22 cellular contexts compared by ENCODE assay signal in the genomic region with DNA sequence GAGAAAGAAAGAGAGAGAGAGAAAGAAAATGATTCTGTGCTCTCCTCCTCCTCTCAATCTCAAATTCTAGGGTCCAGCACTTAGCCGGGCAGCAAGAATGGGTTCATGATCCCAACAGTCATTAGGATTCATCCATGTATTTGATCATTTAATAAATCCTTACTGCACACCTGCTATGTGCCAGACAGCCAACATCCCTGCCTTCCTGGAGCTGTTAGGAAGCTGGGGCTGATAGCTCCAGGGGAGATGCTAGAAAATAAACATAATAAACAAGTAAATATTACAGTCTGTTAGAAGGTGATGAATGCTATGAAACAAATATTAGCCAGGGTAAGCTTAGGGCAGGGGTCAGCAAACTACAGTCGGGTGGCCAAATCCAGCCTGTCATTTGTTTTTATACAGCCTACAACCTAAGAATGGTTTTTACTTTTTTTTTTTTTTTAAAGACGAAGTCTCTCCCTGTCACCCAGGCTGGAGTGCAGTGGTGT. TPM values are rescaled to one million over a fixed set of nuclear protein-coding genes. Genes with fewer than 3 reads are reported as not detected.
A peak's percentile ranks its signal among the peaks of the same experiment; 100 is the strongest.
DNase-seq lines count a peak whose midpoint lies in the region; ATAC-seq, FAIRE-seq and TF ChIP-seq lines count a peak whose summit lies in the region.
"Had no signal": no experiment of that assay in that cellular context is flagged by ENCODE, and none has a peak within 500 bp of the region (broad histone marks: within the 10 kb centered on the region; RNA-seq: fewer than 3 reads in every experiment).

No MANE protein-coding gene starts in this region.

- BruUV-seq in IMR-90 (replicated peaks; lab: Mats Ljungman, UMichigan): no TSS peak

- no peaks in the 10 kb centered on the region for H3K9me3 ChIP-seq in CD8-positive, alpha-beta T cell (ENCODE audit: low read length)
- no peaks in the 10 kb centered on the region for H3K9me3 ChIP-seq in IMR-90 (ENCODE audit: control insufficient read depth, insufficient read depth, low read length)
- H3K9me3 ChIP-seq in keratinocyte (ENCODE audit: control insufficient read depth, low read depth, low read length): no peaks in the 10 kb centered on the region
- H3K9me3 ChIP-seq: gastrocnemius medialis, mucosa of descending colon, right atrium auricular region, thyroid gland had no signal

- dilution Hi-C loops in IMR-90 (cut with HindIII; ENCODE audit: low sequenced_read_pairs, unreplicated experiment) (no loop called here), keratinocyte (cut with MboI; ENCODE audit: extremely low pct_ligation_motif_present, low sequenced_read_pairs) (no loop called here)

- H3K9ac ChIP-seq in IMR-90 (ENCODE audit: low read depth, low read length): no peak overlapping the region
- H3K9ac ChIP-seq in keratinocyte (ENCODE audit: control insufficient read depth, extremely low read depth, insufficient read depth, low read length): no peak overlapping the region

- H2AFZ ChIP-seq in IMR-90 (replicated peaks; ENCODE audit: low read length, poor library complexity) (no peak overlapping the region), keratinocyte (ENCODE audit: control insufficient read depth, low read length) (no peak overlapping the region)

- H3K4me3 ChIP-seq in CD8-positive, alpha-beta T cell (ENCODE audit: low read depth, low read length): no peak overlapping the region
- H3K4me3 ChIP-seq in IMR-90 (ENCODE audit: insufficient read depth, low read depth, low read length) (no peak overlapping the region), keratinocyte (ENCODE audit: control insufficient read depth in 2 of 3, extremely low read depth in 1 of 3, insufficient read depth in 2 of 3, low read depth in 1 of 3, low read length in 3 of 3) (no peak overlapping the region)
- H3K4me3 ChIP-seq: gastrocnemius medialis, mucosa of descending colon, right atrium auricular region, thyroid gland had no signal

- H3K4ac ChIP-seq in IMR-90 (ENCODE audit: low read depth, low read length): peak overlapping the region; percentile 45; the same call in 1 of the 2 replicates

- peak overlapping the region; percentile 71 for H2BK120ac ChIP-seq in IMR-90 (ENCODE audit: low read depth, low read length)

- CTCF ChIA-PET in CD8-positive, alpha-beta T cell (lab: Charles Lee): interaction anchor here (0.6 to 1.2 kb wide), 4 partner anchors 8 to 599 kb away, joined by 3 to 5 read pairs (median 4); no protein-coding TSS in a partner anchor
- CTCF ChIA-PET in IMR-90 (lab: Yijun Ruan, JAX): no interaction called here
- CTCF ChIA-PET in activated CD4-positive, alpha-beta memory T cell treated with anti-CD3 and anti-CD28 coated beads, Interleukin-2, amount 10 ng/mL, durations not matched to agents 7 days and 5 days (lab: Charles Lee): interaction anchor here (1.1 to 1.9 kb wide), 2 partner anchors 9 to 48 kb away, joined by 3 to 8 read pairs; no protein-coding TSS in a partner anchor

- H2BK15ac ChIP-seq in IMR-90 (ENCODE audit: low read depth, low read length): peak overlapping the region; percentile 27; the same call in 1 of the 3 replicates

- H3K36me3 Mint-ChIP-seq in CD8-positive, alpha-beta T cell: no peaks in the 10 kb centered on the region
- H3K36me3 Mint-ChIP-seq in activated CD4-positive, alpha-beta memory T cell treated with anti-CD3 and anti-CD28 coated beads, Interleukin-2, amount 10 ng/mL, durations not matched to agents 7 days and 5 days (ENCODE audit: low read depth): no peaks in the 10 kb centered on the region
- H3K36me3 Mint-ChIP-seq: IgD-negative memory B cell had no signal

- peak overlapping the region; percentile 53; the same call in 1 of the 2 replicates for H3K14ac ChIP-seq in IMR-90 (replicated peaks; ENCODE audit: low read depth, low read length)

- peaks cover 23% of the 10 kb centered on the region for H3K4me1 Mint-ChIP-seq in CD8-positive, alpha-beta T cell (ENCODE audit: low read depth)
- peaks cover 23% of the 10 kb centered on the region for H3K4me1 Mint-ChIP-seq in activated CD4-positive, alpha-beta memory T cell treated with anti-CD3 and anti-CD28 coated beads, Interleukin-2, amount 10 ng/mL, durations not matched to agents 7 days and 5 days

- H2BK5ac ChIP-seq in IMR-90 (ENCODE audit: low read depth, low read length, poor library complexity, severe bottlenecking): no peak overlapping the region

- no peaks in the 10 kb centered on the region for H3K27me3 ChIP-seq in CD8-positive, alpha-beta T cell (ENCODE audit: insufficient read depth, low read length)
- no peaks in the 10 kb centered on the region for H3K27me3 ChIP-seq in IMR-90 (ENCODE audit: control insufficient read depth, insufficient read depth, low read length)
- H3K27me3 ChIP-seq in keratinocyte (ENCODE audit: control insufficient read depth, extremely low read depth, insufficient read depth, low read length): no peaks in the 10 kb centered on the region
- H3K27me3 ChIP-seq: right atrium auricular region, thyroid gland had no signal

- H3K9me3 Mint-ChIP-seq in CD8-positive, alpha-beta T cell: no peaks in the 10 kb centered on the region
- no peaks in the 10 kb centered on the region for H3K9me3 Mint-ChIP-seq in activated CD4-positive, alpha-beta memory T cell treated with anti-CD3 and anti-CD28 coated beads, Interleukin-2, amount 10 ng/mL, durations not matched to agents 7 days and 5 days
- H3K9me3 Mint-ChIP-seq: dendritic cell treated with granulocyte-macrophage colony-stimulating factor and Interleukin-4, amounts not matched to agents 40 ng/mL and 50 ng/mL, for 4 days had no signal

- H4K91ac ChIP-seq in IMR-90 (ENCODE audit: insufficient read depth, low read depth, low read length): no peak overlapping the region; the same call in 1 of the 2 replicates

- H2BK20ac ChIP-seq in IMR-90 (ENCODE audit: low read depth, low read length): peak overlapping the region; percentile 54; the same call in 1 of the 2 replicates

- no peaks in the 10 kb centered on the region for H3K79me1 ChIP-seq in IMR-90 (ENCODE audit: low read depth in 1 of 2, low read length in 2 of 2)

- TF ChIP-seq RAD21 in IMR-90 (IDR thresholded peaks at IDR 0.05; ENCODE audit: low read length): no peak

- peaks cover 13% of the 10 kb centered on the region for H3K9me1 ChIP-seq in IMR-90 (ENCODE audit: insufficient read depth, low read length)
- no peaks in the 10 kb centered on the region for H3K9me1 ChIP-seq in keratinocyte (ENCODE audit: control insufficient read depth, extremely low read depth, insufficient read depth, low read length)

- H3K4me1 ChIP-seq in CD8-positive, alpha-beta T cell (ENCODE audit: insufficient read depth, low read length): peaks cover 20% of the 10 kb centered on the region
- H3K4me1 ChIP-seq in IMR-90 (ENCODE audit: control insufficient read depth, insufficient read depth, low read length): peaks cover 5% of the 10 kb centered on the region; the same call in 1 of the 2 replicates
- peaks cover 34% of the 10 kb centered on the region for H3K4me1 ChIP-seq in keratinocyte (ENCODE audit: control insufficient read depth, extremely low read depth, insufficient read depth, low read length)
- H3K4me1 ChIP-seq: gastrocnemius medialis, right atrium auricular region, thyroid gland had no signal

- no peak overlapping the region for H4K5ac ChIP-seq in IMR-90 (ENCODE audit: low read depth, low read length)

- H3K36me3 ChIP-seq in CD8-positive, alpha-beta T cell (ENCODE audit: insufficient read depth, low read length): no peaks in the 10 kb centered on the region
- H3K36me3 ChIP-seq in IMR-90 (ENCODE audit: control insufficient read depth, insufficient read depth, low read length) (no peaks in the 10 kb centered on the region), keratinocyte (ENCODE audit: control insufficient read depth in 2 of 2, extremely low read depth in 1 of 2, insufficient read depth in 2 of 2, low read length in 2 of 2) (no peaks in the 10 kb centered on the region)
- H3K36me3 ChIP-seq: gastrocnemius medialis, right atrium auricular region, thyroid gland had no signal

- H3K27ac ChIP-seq in CD8-positive, alpha-beta T cell (ENCODE audit: low read depth, low read length): peak overlapping the region; percentile 37
- H3K27ac ChIP-seq in IMR-90 (ENCODE audit: insufficient read depth, low read length): no peak overlapping the region
- peak overlapping the region; percentile 48 for H3K27ac ChIP-seq in keratinocyte (ENCODE audit: control insufficient read depth, insufficient read depth, low read length)
- H3K27ac ChIP-seq: C4-2B, gastrocnemius medialis, right atrium auricular region, thyroid gland had no signal

- H4K20me1 ChIP-seq in IMR-90 (ENCODE audit: insufficient read depth, low read length) (no peaks in the 10 kb centered on the region), keratinocyte (ENCODE audit: control insufficient read depth, extremely low read depth, insufficient read depth, low read length) (no peaks in the 10 kb centered on the region)

- H3K4me2 ChIP-seq in IMR-90 (ENCODE audit: low read depth, low read length) (no peak overlapping the region), keratinocyte (ENCODE audit: control insufficient read depth, extremely low read depth, insufficient read depth, low read depth, low read length) (no peak overlapping the region)

- H3K79me2 ChIP-seq in keratinocyte (ENCODE audit: control insufficient read depth, insufficient read depth, low read length): no peaks in the 10 kb centered on the region

- peak overlapping the region; percentile 7 to 59; a peak in 2 of 4 replicates for H4K8ac ChIP-seq in IMR-90 (ENCODE audit: low read depth in 2 of 2, low read length in 2 of 2)

- POLR2A ChIA-PET in CD8-positive, alpha-beta T cell (lab: Charles Lee): interaction anchor here (0.6 to 2.2 kb wide), 4 partner anchors 9 to 48 kb away, joined by 3 to 12 read pairs (median 6); a partner anchor contains a TSS
- POLR2A ChIA-PET in IMR-90 (lab: Charles Lee; ENCODE audit: unreplicated experiment): no interaction called here
- POLR2A ChIA-PET in activated CD4-positive, alpha-beta memory T cell treated with anti-CD3 and anti-CD28 coated beads, Interleukin-2, amount 10 ng/mL, durations not matched to agents 7 days and 5 days (lab: Charles Lee): interaction anchor here (0.6 to 1.8 kb wide), 5 partner anchors 9 to 316 kb away, joined by 3 to 7 read pairs (median 4); a partner anchor contains a TSS

- H2AK5ac ChIP-seq in IMR-90 (ENCODE audit: low read depth, low read length): peak overlapping the region; percentile 8; the same call in 1 of the 2 replicates

- DNase-seq in CD8-positive, alpha-beta T cell: no peak
- DNase-seq in IMR-90 (no peak), keratinocyte (ENCODE audit: low read depth, low spot score) (no peak), NCI-H2171 (lab: John Stamatoyannopoulos, UW) (no peak), hepatic stellate cell (ENCODE audit: low spot score) (no peak), HuH-7 (ENCODE audit: low spot score) (no peak)
- DNase-seq in activated CD4-positive, alpha-beta memory T cell treated with anti-CD3 and anti-CD28 coated beads, Interleukin-2, amount 10 ng/mL, durations not matched to agents 7 days and 5 days: no peak
- DNase-seq: gastrocnemius medialis, MV-4-11, NCI-H2029 treated with DMSO at 0.1 percent for 48 hours, NCI-H510A treated with DMSO at 0.1 percent for 48 hours, nucleus accumbens had no signal

- no peak overlapping the region for H2AK9ac ChIP-seq in IMR-90 (replicated peaks; ENCODE audit: low read depth, low read length, poor library complexity)

- no peak for ATAC-seq in CD8-positive, alpha-beta T cell
- ATAC-seq in IMR-90 (ENCODE audit: low read depth) (no peak), GM19328 (IDR thresholded peaks at IDR 0.05; ENCODE audit: unreplicated experiment) (no peak)
- ATAC-seq: gastrocnemius medialis, left colon had no signal

- no peak for FAIRE-seq in keratinocyte (lab: Jason Lieb, UNC)
- FAIRE-seq: bronchial epithelial cell had no signal

- no peak for TF ChIP-seq POLR2A in IMR-90 (IDR thresholded peaks at IDR 0.05; ENCODE audit: low read depth, low read length)

- peaks cover 4% of the 10 kb centered on the region for H3K27me3 Mint-ChIP-seq in CD8-positive, alpha-beta T cell (ENCODE audit: low read depth)
- peaks cover 11% of the 10 kb centered on the region for H3K27me3 Mint-ChIP-seq in activated CD4-positive, alpha-beta memory T cell treated with anti-CD3 and anti-CD28 coated beads, Interleukin-2, amount 10 ng/mL, durations not matched to agents 7 days and 5 days

- H3K18ac ChIP-seq in IMR-90 (ENCODE audit: low read depth, low read length): peak overlapping the region; percentile 12; the same call in 1 of the 2 replicates

- H3K23ac ChIP-seq in IMR-90 (ENCODE audit: low read depth, low read length): no peak overlapping the region

- no peak overlapping the region for H3K4me3 Mint-ChIP-seq in CD8-positive, alpha-beta T cell
- no peak overlapping the region for H3K4me3 Mint-ChIP-seq in activated CD4-positive, alpha-beta memory T cell treated with anti-CD3 and anti-CD28 coated beads, Interleukin-2, amount 10 ng/mL, durations not matched to agents 7 days and 5 days
- H3K4me3 Mint-ChIP-seq: dendritic cell treated with granulocyte-macrophage colony-stimulating factor and Interleukin-4, amounts not matched to agents 40 ng/mL and 50 ng/mL, for 4 days had no signal

- H3K56ac ChIP-seq in IMR-90 (ENCODE audit: extremely low read depth, insufficient read depth, low read length): no peak overlapping the region

- TF ChIP-seq CTCF in CD8-positive, alpha-beta T cell (IDR thresholded peaks at IDR 0.05): no peak
- no peak for TF ChIP-seq CTCF in IMR-90 (conservative IDR thresholded peaks at IDR 0.05; ENCODE audit: low read depth, low read length)
- no peak for TF ChIP-seq CTCF in keratinocyte (optimal IDR thresholded peaks at IDR 0.05 in 1 of 3, IDR thresholded peaks at IDR 0.05 in 1 of 3, conservative IDR thresholded peaks at IDR 0.05 in 1 of 3; ENCODE audit: extremely low read depth in 1 of 3, insufficient read depth in 2 of 3, low read length in 3 of 3)

- in situ Hi-C loops in IMR-90 (cut with MboI; ENCODE audit: low sequenced_read_pairs): no loop called here

- no CpG with 5 or more reads among the region's 3 CpGs for WGBS in IMR-90 (ENCODE audit: extremely low coverage in 2 of 2, insufficient read length in 1 of 2), 2 experiments

- H3K27ac Mint-ChIP-seq in CD8-positive, alpha-beta T cell: peak overlapping the region; percentile 96
- H3K27ac Mint-ChIP-seq in activated CD4-positive, alpha-beta memory T cell treated with anti-CD3 and anti-CD28 coated beads, Interleukin-2, amount 10 ng/mL, durations not matched to agents 7 days and 5 days: peak overlapping the region; percentile 74
- H3K27ac Mint-ChIP-seq: dendritic cell treated with granulocyte-macrophage colony-stimulating factor and Interleukin-4, amounts not matched to agents 40 ng/mL and 50 ng/mL, for 4 days had no signal

- intact Hi-C loops in CD8-positive, alpha-beta T cell (cut with DNase I, micrococcal nuclease): loop anchor here (5.0 kb wide), 2 partner anchors 338 to 463 kb away; a partner anchor contains a TSS
- intact Hi-C loops in IMR-90 (cut with micrococcal nuclease): no loop called here

RNA-seq across cellular contexts. Expression of a gene that starts 9.9 kb away (rescaled TPM):
- total RNA-seq in CD8-positive, alpha-beta T cell: not detected
- total RNA-seq in IMR-90 (2012; rRNA removed): not detected in 2 replicates
- not detected in 2 replicates for polyA plus RNA-seq in IMR-90 (2012; rRNA removed)
- polyA plus RNA-seq in IMR-90 (2012; cell fraction: cytosol; rRNA removed): not detected in 2 replicates
- 0.04 and 0.05 TPM in 2 replicates for polyA plus RNA-seq in IMR-90 (2012; cell fraction: nucleus; rRNA removed; ENCODE audit: low replicate concordance)
- not detected for total RNA-seq in activated CD4-positive, alpha-beta memory T cell treated with anti-CD3 and anti-CD28 coated beads, Interleukin-2, amount 10 ng/mL, durations not matched to agents 7 days and 5 days
- 0.08 to 0.28 TPM (median 0.09 TPM) in 3 replicates for polyA plus RNA-seq in keratinocyte
- 28.0 TPM for polyA plus RNA-seq in keratinocyte (2011; ENCODE audit: low read depth)
- polyA plus RNA-seq in keratinocyte (2011; cell fraction: cytosol; rRNA removed): 0.04 and 0.11 TPM in 2 replicates
- polyA plus RNA-seq in keratinocyte (2011; cell fraction: nucleus; rRNA removed): 0.37 and 0.50 TPM in 2 replicates
- 0.85 and 30.8 TPM in 2 replicates for polyA plus RNA-seq in keratinocyte (2012; ENCODE audit: low replicate concordance)
- 0.56 to 1.3 TPM (median 0.74 TPM) in 3 replicates for polyA minus RNA-seq in keratinocyte
- not detected for polyA minus RNA-seq in keratinocyte (2011; cell fraction: cytosol; rRNA and poly(A)+ RNA removed)
- 0.54 and 0.95 TPM in 2 replicates for polyA minus RNA-seq in keratinocyte (2011; cell fraction: nucleus; rRNA and poly(A)+ RNA removed)
- total RNA-seq: gastrocnemius medialis, H4, left colon, mucosa of descending colon, right atrium auricular region had no signal
- polyA plus RNA-seq: IgD-negative memory B cell had no signal

RNA-seq across cellular contexts. Expression of a gene that starts 41.9 kb away (rescaled TPM):
- total RNA-seq in CD8-positive, alpha-beta T cell: not detected
- total RNA-seq in IMR-90 (2012; rRNA removed): under 0.01 and 0.18 TPM in 2 replicates
- polyA plus RNA-seq in IMR-90 (2012; rRNA removed) (0.50 and 0.57 TPM in 2 replicates), keratinocyte (4.4 to 6.9 TPM (median 4.4 TPM) in 3 replicates)
- 0.37 and 0.64 TPM in 2 replicates for polyA plus RNA-seq in IMR-90 (2012; cell fraction: cytosol; rRNA removed)
- polyA plus RNA-seq in IMR-90 (2012; cell fraction: nucleus; rRNA removed; ENCODE audit: low replicate concordance): 0.23 and 0.41 TPM in 2 replicates
- total RNA-seq in activated CD4-positive, alpha-beta memory T cell treated with anti-CD3 and anti-CD28 coated beads, Interleukin-2, amount 10 ng/mL, durations not matched to agents 7 days and 5 days: under 1 TPM in 1 of 2 experiments, not detected in 1; 0.18 TPM
- 1.9 TPM for polyA plus RNA-seq in keratinocyte (2011; ENCODE audit: low read depth)
- polyA plus RNA-seq in keratinocyte (2011; cell fraction: cytosol; rRNA removed): 4.0 and 4.3 TPM in 2 replicates
- 3.3 and 4.1 TPM in 2 replicates for polyA plus RNA-seq in keratinocyte (2011; cell fraction: nucleus; rRNA removed)
- 3.9 and 7.4 TPM in 2 replicates for polyA plus RNA-seq in keratinocyte (2012; ENCODE audit: low replicate concordance)
- 5.9 to 27.1 TPM (median 9.8 TPM) in 3 replicates for polyA minus RNA-seq in keratinocyte
- polyA minus RNA-seq in keratinocyte (2011; cell fraction: cytosol; rRNA and poly(A)+ RNA removed): 5.0 TPM
- polyA minus RNA-seq in keratinocyte (2011; cell fraction: nucleus; rRNA and poly(A)+ RNA removed): 1.2 and 1.3 TPM in 2 replicates

RNA-seq across cellular contexts. Expression of a gene that starts 51.3 kb away (rescaled TPM):
- 1 to 10 TPM; 6.4 to 7.8 TPM for total RNA-seq in CD8-positive, alpha-beta T cell
- 2.0 and 2.8 TPM in 2 replicates for total RNA-seq in IMR-90 (2012; rRNA removed)
- polyA plus RNA-seq in IMR-90 (2012; rRNA removed) (27.2 and 35.5 TPM in 2 replicates), keratinocyte (9.8 to 17.4 TPM (median 11.2 TPM) in 3 replicates)
- 52.9 and 64.1 TPM in 2 replicates for polyA plus RNA-seq in IMR-90 (2012; cell fraction: cytosol; rRNA removed)
- polyA plus RNA-seq in IMR-90 (2012; cell fraction: nucleus; rRNA removed; ENCODE audit: low replicate concordance): 26.9 and 44.9 TPM in 2 replicates
- total RNA-seq in activated CD4-positive, alpha-beta memory T cell treated with anti-CD3 and anti-CD28 coated beads, Interleukin-2, amount 10 ng/mL, durations not matched to agents 7 days and 5 days: 10 to 100 TPM; 16.2 to 19.6 TPM
- polyA plus RNA-seq in keratinocyte (2011; ENCODE audit: low read depth): 6.2 TPM
- polyA plus RNA-seq in keratinocyte (2011; cell fraction: cytosol; rRNA removed): 11.7 and 28.7 TPM in 2 replicates
- 13.9 and 23.4 TPM in 2 replicates for polyA plus RNA-seq in keratinocyte (2011; cell fraction: nucleus; rRNA removed)
- 16.8 and 24.1 TPM in 2 replicates for polyA plus RNA-seq in keratinocyte (2012; ENCODE audit: low replicate concordance)
- 14.1 to 49.3 TPM (median 15.5 TPM) in 3 replicates for polyA minus RNA-seq in keratinocyte
- 48.3 TPM for polyA minus RNA-seq in keratinocyte (2011; cell fraction: cytosol; rRNA and poly(A)+ RNA removed)
- polyA minus RNA-seq in keratinocyte (2011; cell fraction: nucleus; rRNA and poly(A)+ RNA removed): 15.3 and 16.8 TPM in 2 replicates
